In genomic region chr1:230906226-230906625, GRCh38 we compare ENCODE assay signal across 23 cellular contexts. TPM values are rescaled to one million over a fixed set of nuclear protein-coding genes. Genes with fewer than 3 reads are reported as not detected.
DNase-seq lines count a peak whose midpoint lies in the region; ATAC-seq and TF ChIP-seq lines count a peak whose summit lies in the region.
"Had no signal": no experiment of that assay in that cellular context is flagged by ENCODE, and none has a peak within 500 bp of the region (broad histone marks: within the 10 kb centered on the region; RNA-seq: fewer than 3 reads in every experiment).

No MANE protein-coding gene starts in this region.

- H3K27me3 ChIP-seq in PC-3 (ENCODE audit: low read length) = no peaks in the 10 kb centered on the region
- no peaks in the 10 kb centered on the region for H3K27me3 ChIP-seq in smooth muscle cell (ENCODE audit: low read depth)
- H3K27me3 ChIP-seq: neural progenitor cell, Peyer's patch had no signal

- no peaks in the 10 kb centered on the region for H3K9me3 ChIP-seq in PC-3 (ENCODE audit: low read length)
- no peaks in the 10 kb centered on the region for H3K9me3 ChIP-seq in mesodermal cell (ENCODE audit: control insufficient read depth, low read length)
- H3K9me3 ChIP-seq in smooth muscle cell (replicated peaks; ENCODE audit: low read depth) = no peaks in the 10 kb centered on the region
- H3K9me3 ChIP-seq: Peyer's patch, psoas muscle had no signal

- intact Hi-C loops in PC-3 (cut with micrococcal nuclease) = no loop called here

- TF ChIP-seq CTCF in PC-3 (conservative IDR thresholded peaks at IDR 0.05; ENCODE audit: low read depth, low read length) = no peak
- no peak for TF ChIP-seq CTCF in smooth muscle cell (IDR thresholded peaks at IDR 0.05; ENCODE audit: borderline replicate concordance, insufficient read depth, poor library complexity, severe bottlenecking)

- H2AFZ ChIP-seq in PC-3 (ENCODE audit: low read length) (no peak overlapping the region), smooth muscle cell (ENCODE audit: low read depth) (no peak overlapping the region)
- H2AFZ ChIP-seq: neural progenitor cell had no signal

- CTCF ChIA-PET in PC-3 (lab: Charles Lee) = no interaction called here

- H3K9ac ChIP-seq in PC-3 (ENCODE audit: low read length) (no peak overlapping the region), smooth muscle cell (ENCODE audit: low read depth) (no peak overlapping the region)
- H3K9ac ChIP-seq: neural progenitor cell had no signal

- H4K20me1 ChIP-seq in PC-3 (ENCODE audit: low read length) (no peaks in the 10 kb centered on the region), smooth muscle cell (ENCODE audit: low read depth) (no peaks in the 10 kb centered on the region)

- POLR2A ChIA-PET in PC-3 (lab: Charles Lee; ENCODE audit: unreplicated experiment) = no interaction called here

- WGBS in mesodermal cell (ENCODE audit: insufficient coverage in 2 of 2), 2 experiments = 100% methylated on average over 1 of the region's 2 CpGs; no CpG with 5 or more reads in 1 of the 2 experiments
- WGBS in smooth muscle cell (ENCODE audit: low lambda C conversion rate) = 96% methylated on average over 2 of the region's 2 CpGs

- H3K27ac ChIP-seq in PC-3 (ENCODE audit: low read length) (no peak overlapping the region), mesodermal cell (ENCODE audit: low read depth, low read length, severe bottlenecking) (peak overlapping the region; percentile 37), smooth muscle cell (ENCODE audit: low read depth) (no peak overlapping the region)
- H3K27ac ChIP-seq: epithelial cell of prostate, neural progenitor cell, Peyer's patch, psoas muscle, SK-N-MC, WERI-Rb-1 had no signal

- BruUV-seq in PC-3 (replicated peaks; lab: Mats Ljungman, UMichigan) = no TSS peak

- no peaks in the 10 kb centered on the region for H3K9me2 ChIP-seq in PC-3 (replicated peaks; ENCODE audit: low read length)

- no peaks in the 10 kb centered on the region for H3F3A ChIP-seq in PC-3 (ENCODE audit: low read length, unreplicated experiment)
- no peaks in the 10 kb centered on the region for H3F3A ChIP-seq in smooth muscle cell (ENCODE audit: low read depth)

- H3K36me3 ChIP-seq in PC-3 (ENCODE audit: low read depth, low read length) (peaks cover 8% of the 10 kb centered on the region), mesodermal cell (ENCODE audit: control insufficient read depth, insufficient read depth, low read length) (no peaks in the 10 kb centered on the region), smooth muscle cell (ENCODE audit: low read depth) (no peaks in the 10 kb centered on the region)
- H3K36me3 ChIP-seq: neural progenitor cell had no signal

- H3K4me1 ChIP-seq in PC-3 (ENCODE audit: insufficient read depth, low read length) (no peaks in the 10 kb centered on the region), mesodermal cell (ENCODE audit: control insufficient read depth, insufficient read depth, low read length, poor library complexity, severe bottlenecking) (no peaks in the 10 kb centered on the region), smooth muscle cell (ENCODE audit: low read depth) (no peaks in the 10 kb centered on the region)
- H3K4me1 ChIP-seq: neural progenitor cell, Peyer's patch had no signal

- ATAC-seq in PC-3 = peak; percentile 31; the same call in 1 of the 2 replicates
- ATAC-seq: activated naive CD4-positive, alpha-beta T cell treated with anti-CD3 and anti-CD28 coated beads, Interleukin-2, amount 50 U/mL, for 72 hours; activated T-helper 17 cell treated with anti-CD3 and anti-CD28 coated beads, Interleukin-2, amount 50 U/mL, for 72 hours; left lobe of liver; psoas muscle; T-helper 17 cell had no signal

- no peak for DNase-seq in PC-3
- peak; percentile 22 for DNase-seq in dermis blood vessel endothelial cell
- peak; percentile 62 for DNase-seq in superior temporal gyrus (ENCODE audit: extremely low spot score)
- DNase-seq in A172 (ENCODE audit: low spot score) = no peak
- no peak for DNase-seq in DMS53 treated with DMSO at 0.1 percent for 48 hours (lab: John Stamatoyannopoulos, UW; ENCODE audit: unreplicated experiment)
- DNase-seq in smooth muscle cell (lab: John Stamatoyannopoulos, UW; ENCODE audit: unreplicated experiment) = no peak
- DNase-seq: activated CD4-positive, alpha-beta T cell treated with anti-CD3 and anti-CD28 coated beads, Interleukin-2, amount 50 U/mL, for 1 hour; EL; H9; Karpas-422; NCI-H1694; NCI-H526; Peyer's patch; psoas muscle; T-helper 17 cell; WERI-Rb-1 had no signal

- H3K4me2 ChIP-seq in PC-3 (ENCODE audit: low read length) = no peak overlapping the region
- H3K4me2 ChIP-seq in smooth muscle cell = no peak overlapping the region
- H3K4me2 ChIP-seq: neural progenitor cell had no signal

- H3K79me2 ChIP-seq in PC-3 (ENCODE audit: low read length) = no peaks in the 10 kb centered on the region
- no peaks in the 10 kb centered on the region for H3K79me2 ChIP-seq in smooth muscle cell (ENCODE audit: low read depth)

- no peak overlapping the region for H3K4me3 ChIP-seq in PC-3 (ENCODE audit: low read length)
- H3K4me3 ChIP-seq in mesodermal cell (ENCODE audit: extremely low read depth, insufficient read depth, low read length, poor library complexity, severe bottlenecking) = no peak overlapping the region
- no peak overlapping the region for H3K4me3 ChIP-seq in smooth muscle cell
- H3K4me3 ChIP-seq: neural progenitor cell, Peyer's patch, psoas muscle, SK-N-MC had no signal

RNA-seq across cellular contexts. Expression of gene C1orf198, which starts 37.9 kb away (rescaled TPM):
- total RNA-seq in PC-3 (2014; rRNA removed) = 24.5 and 24.8 TPM in 2 replicates
- total RNA-seq in dermis blood vessel endothelial cell = 20.8 and 22.7 TPM in 2 replicates
- 50.5 TPM for polyA plus RNA-seq in mesodermal cell (2013, experiment 1 of 2)
- 50.3 TPM for polyA plus RNA-seq in mesodermal cell (2013, experiment 2 of 2)
- 42.9 and 43.6 TPM in 2 replicates for total RNA-seq in A172 (2014; rRNA removed; shearing (Covaris generic))
- 77.5 and 92.5 TPM in 2 replicates for total RNA-seq in smooth muscle cell
- 59.4 and 67.7 TPM in 2 replicates for polyA plus RNA-seq in smooth muscle cell

Comparison
In these comparisons a context has a peak if more than half of its experiments do, and no peak if none do; other contexts are left out.
1. DNase-seq: peak in dermis blood vessel endothelial cell (single experiment) and superior temporal gyrus (single experiment); none in PC-3 (single experiment), A172 (single experiment), DMS53 treated with DMSO at 0.1 percent for 48 hours (single experiment) and smooth muscle cell (single experiment).